In the genomic region with DNA sequence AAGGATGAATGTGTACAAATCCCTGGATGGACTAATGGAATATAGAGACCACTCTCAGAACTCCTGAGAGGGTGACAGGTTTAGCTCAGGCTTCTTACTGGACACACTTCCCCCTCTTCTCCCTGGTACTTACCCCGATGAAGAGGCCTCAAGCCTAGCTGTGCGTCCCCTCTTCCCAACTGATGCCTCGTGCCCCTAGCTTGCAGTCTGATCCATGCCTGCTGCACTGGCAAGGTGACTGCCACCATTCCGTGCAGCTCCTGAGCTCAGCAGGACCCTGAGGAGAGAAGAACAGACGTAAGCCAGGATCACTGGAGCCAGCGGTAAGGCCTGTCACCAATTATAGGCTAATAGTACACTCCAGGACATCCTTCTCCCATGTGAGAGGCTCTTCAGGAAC, we compare ENCODE assay signal across 1 cellular context.
TF ChIP-seq lines count a peak whose summit lies in the region.

No MANE protein-coding gene starts in this region.

TF ChIP-seq in K562, 482 proteins besides CTCF, POLR2A, EP300 and RAD21:
- TF ChIP-seq HEY1 (CRISPR knock-in tag; IDR thresholded peaks at IDR 0.05; ENCODE audit: borderline replicate concordance) (no peak), BHLHE40 (IDR thresholded peaks at IDR 0.05; ENCODE audit: low read length) (no peak), ZNF830 (CRISPR knock-in tag; IDR thresholded peaks at IDR 0.05) (no peak), KLF16 (IDR thresholded peaks at IDR 0.05) (no peak), NR2C2 (CRISPR knock-in tag; IDR thresholded peaks at IDR 0.05) (no peak), NR2C2 (tag; IDR thresholded peaks at IDR 0.05) (no peak), IRF2 (CRISPR knock-in tag; IDR thresholded peaks at IDR 0.05) (no peak), RCOR1 (IDR thresholded peaks at IDR 0.05; ENCODE audit: borderline replicate concordance in 1 of 2, low read depth in 2 of 2, low read length in 2 of 2) (no peak), ZNF232 (CRISPR knock-in tag; IDR thresholded peaks at IDR 0.05) (no peak), ZNF282 (CRISPR knock-in tag; IDR thresholded peaks at IDR 0.05) (no peak), KDM1A (IDR thresholded peaks at IDR 0.05) (no peak), NCOA2 (IDR thresholded peaks at IDR 0.05; ENCODE audit: partially characterized antibody in 2 of 2) (no peak), FOXA1 (IDR thresholded peaks at IDR 0.05; ENCODE audit: borderline replicate concordance) (no peak)
- TF ChIP-seq, protein P1, sequence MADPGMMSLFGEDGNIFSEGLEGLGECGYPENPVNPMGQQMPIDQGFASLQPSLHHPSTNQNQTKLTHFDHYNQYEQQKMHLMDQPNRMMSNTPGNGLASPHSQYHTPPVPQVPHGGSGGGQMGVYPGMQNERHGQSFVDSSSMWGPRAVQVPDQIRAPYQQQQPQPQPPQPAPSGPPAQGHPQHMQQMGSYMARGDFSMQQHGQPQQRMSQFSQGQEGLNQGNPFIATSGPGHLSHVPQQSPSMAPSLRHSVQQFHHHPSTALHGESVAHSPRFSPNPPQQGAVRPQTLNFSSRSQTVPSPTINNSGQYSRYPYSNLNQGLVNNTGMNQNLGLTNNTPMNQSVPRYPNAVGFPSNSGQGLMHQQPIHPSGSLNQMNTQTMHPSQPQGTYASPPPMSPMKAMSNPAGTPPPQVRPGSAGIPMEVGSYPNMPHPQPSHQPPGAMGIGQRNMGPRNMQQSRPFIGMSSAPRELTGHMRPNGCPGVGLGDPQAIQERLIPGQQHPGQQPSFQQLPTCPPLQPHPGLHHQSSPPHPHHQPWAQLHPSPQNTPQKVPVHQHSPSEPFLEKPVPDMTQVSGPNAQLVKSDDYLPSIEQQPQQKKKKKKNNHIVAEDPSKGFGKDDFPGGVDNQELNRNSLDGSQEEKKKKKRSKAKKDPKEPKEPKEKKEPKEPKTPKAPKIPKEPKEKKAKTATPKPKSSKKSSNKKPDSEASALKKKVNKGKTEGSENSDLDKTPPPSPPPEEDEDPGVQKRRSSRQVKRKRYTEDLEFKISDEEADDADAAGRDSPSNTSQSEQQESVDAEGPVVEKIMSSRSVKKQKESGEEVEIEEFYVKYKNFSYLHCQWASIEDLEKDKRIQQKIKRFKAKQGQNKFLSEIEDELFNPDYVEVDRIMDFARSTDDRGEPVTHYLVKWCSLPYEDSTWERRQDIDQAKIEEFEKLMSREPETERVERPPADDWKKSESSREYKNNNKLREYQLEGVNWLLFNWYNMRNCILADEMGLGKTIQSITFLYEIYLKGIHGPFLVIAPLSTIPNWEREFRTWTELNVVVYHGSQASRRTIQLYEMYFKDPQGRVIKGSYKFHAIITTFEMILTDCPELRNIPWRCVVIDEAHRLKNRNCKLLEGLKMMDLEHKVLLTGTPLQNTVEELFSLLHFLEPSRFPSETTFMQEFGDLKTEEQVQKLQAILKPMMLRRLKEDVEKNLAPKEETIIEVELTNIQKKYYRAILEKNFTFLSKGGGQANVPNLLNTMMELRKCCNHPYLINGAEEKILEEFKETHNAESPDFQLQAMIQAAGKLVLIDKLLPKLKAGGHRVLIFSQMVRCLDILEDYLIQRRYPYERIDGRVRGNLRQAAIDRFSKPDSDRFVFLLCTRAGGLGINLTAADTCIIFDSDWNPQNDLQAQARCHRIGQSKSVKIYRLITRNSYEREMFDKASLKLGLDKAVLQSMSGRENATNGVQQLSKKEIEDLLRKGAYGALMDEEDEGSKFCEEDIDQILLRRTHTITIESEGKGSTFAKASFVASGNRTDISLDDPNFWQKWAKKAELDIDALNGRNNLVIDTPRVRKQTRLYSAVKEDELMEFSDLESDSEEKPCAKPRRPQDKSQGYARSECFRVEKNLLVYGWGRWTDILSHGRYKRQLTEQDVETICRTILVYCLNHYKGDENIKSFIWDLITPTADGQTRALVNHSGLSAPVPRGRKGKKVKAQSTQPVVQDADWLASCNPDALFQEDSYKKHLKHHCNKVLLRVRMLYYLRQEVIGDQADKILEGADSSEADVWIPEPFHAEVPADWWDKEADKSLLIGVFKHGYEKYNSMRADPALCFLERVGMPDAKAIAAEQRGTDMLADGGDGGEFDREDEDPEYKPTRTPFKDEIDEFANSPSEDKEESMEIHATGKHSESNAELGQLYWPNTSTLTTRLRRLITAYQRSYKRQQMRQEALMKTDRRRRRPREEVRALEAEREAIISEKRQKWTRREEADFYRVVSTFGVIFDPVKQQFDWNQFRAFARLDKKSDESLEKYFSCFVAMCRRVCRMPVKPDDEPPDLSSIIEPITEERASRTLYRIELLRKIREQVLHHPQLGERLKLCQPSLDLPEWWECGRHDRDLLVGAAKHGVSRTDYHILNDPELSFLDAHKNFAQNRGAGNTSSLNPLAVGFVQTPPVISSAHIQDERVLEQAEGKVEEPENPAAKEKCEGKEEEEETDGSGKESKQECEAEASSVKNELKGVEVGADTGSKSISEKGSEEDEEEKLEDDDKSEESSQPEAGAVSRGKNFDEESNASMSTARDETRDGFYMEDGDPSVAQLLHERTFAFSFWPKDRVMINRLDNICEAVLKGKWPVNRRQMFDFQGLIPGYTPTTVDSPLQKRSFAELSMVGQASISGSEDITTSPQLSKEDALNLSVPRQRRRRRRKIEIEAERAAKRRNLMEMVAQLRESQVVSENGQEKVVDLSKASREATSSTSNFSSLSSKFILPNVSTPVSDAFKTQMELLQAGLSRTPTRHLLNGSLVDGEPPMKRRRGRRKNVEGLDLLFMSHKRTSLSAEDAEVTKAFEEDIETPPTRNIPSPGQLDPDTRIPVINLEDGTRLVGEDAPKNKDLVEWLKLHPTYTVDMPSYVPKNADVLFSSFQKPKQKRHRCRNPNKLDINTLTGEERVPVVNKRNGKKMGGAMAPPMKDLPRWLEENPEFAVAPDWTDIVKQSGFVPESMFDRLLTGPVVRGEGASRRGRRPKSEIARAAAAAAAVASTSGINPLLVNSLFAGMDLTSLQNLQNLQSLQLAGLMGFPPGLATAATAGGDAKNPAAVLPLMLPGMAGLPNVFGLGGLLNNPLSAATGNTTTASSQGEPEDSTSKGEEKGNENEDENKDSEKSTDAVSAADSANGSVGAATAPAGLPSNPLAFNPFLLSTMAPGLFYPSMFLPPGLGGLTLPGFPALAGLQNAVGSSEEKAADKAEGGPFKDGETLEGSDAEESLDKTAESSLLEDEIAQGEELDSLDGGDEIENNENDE (IDR thresholded peaks at IDR 0.05; ENCODE audit: low read depth, low read length): no peak
- TF ChIP-seq, protein P2, sequence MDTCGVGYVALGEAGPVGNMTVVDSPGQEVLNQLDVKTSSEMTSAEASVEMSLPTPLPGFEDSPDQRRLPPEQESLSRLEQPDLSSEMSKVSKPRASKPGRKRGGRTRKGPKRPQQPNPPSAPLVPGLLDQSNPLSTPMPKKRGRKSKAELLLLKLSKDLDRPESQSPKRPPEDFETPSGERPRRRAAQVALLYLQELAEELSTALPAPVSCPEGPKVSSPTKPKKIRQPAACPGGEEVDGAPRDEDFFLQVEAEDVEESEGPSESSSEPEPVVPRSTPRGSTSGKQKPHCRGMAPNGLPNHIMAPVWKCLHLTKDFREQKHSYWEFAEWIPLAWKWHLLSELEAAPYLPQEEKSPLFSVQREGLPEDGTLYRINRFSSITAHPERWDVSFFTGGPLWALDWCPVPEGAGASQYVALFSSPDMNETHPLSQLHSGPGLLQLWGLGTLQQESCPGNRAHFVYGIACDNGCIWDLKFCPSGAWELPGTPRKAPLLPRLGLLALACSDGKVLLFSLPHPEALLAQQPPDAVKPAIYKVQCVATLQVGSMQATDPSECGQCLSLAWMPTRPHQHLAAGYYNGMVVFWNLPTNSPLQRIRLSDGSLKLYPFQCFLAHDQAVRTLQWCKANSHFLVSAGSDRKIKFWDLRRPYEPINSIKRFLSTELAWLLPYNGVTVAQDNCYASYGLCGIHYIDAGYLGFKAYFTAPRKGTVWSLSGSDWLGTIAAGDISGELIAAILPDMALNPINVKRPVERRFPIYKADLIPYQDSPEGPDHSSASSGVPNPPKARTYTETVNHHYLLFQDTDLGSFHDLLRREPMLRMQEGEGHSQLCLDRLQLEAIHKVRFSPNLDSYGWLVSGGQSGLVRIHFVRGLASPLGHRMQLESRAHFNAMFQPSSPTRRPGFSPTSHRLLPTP (IDR thresholded peaks at IDR 0.05; ENCODE audit: borderline replicate concordance, extremely low read depth, insufficient read length): no peak
- TF ChIP-seq, protein P3, sequence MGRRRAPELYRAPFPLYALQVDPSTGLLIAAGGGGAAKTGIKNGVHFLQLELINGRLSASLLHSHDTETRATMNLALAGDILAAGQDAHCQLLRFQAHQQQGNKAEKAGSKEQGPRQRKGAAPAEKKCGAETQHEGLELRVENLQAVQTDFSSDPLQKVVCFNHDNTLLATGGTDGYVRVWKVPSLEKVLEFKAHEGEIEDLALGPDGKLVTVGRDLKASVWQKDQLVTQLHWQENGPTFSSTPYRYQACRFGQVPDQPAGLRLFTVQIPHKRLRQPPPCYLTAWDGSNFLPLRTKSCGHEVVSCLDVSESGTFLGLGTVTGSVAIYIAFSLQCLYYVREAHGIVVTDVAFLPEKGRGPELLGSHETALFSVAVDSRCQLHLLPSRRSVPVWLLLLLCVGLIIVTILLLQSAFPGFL (CRISPR knock-in tag; IDR thresholded peaks at IDR 0.05): no peak
